ENCODE assay signal across 8 cellular contexts in genomic region chr7:100611983-100612729, GRCh38. TPM values are rescaled to one million over a fixed set of nuclear protein-coding genes. Genes with fewer than 3 reads are reported as not detected.
DNase-seq lines count a peak whose midpoint lies in the region; TF ChIP-seq lines count a peak whose summit lies in the region.

Gene MOSPD3 (plus strand): TSS chr7:100612540. CDS start chr7:100612792, 252 bp downstream.

- H3K27ac ChIP-seq in DOHH2 (ENCODE audit: low read depth, low read length) (peak within 1 kb of the TSS; percentile 74), GM23248 (peak within 1 kb of the TSS; percentile 81), esophagus squamous epithelium (peak within 1 kb of the TSS; percentile 88 to 97 (median 92))

- H2AFZ ChIP-seq in GM23248, result peak within 1 kb of the TSS; percentile 89

- H3K4me3 Mint-ChIP-seq in activated T-helper 1 cell treated with anti-CD3 and anti-CD28 coated beads, Interleukin-12 subunit alpha, Interleukin-12 subunit beta, Interleukin-2, Interleukin-4 antibody, amounts not matched to agents 30 ng/mL and 10 ng/mL and 1 ng/mL, durations not matched to agents 14 hours and 24 hours and 36 hours, result peak within 1 kb of the TSS; percentile 98

- peak; percentile 100 for DNase-seq in GM23248
- peak; percentile 99 for DNase-seq in Kasumi-1 (lab: John Stamatoyannopoulos, UW)
- DNase-seq in RPMI7951 (ENCODE audit: low read depth), result peak; percentile 99
- DNase-seq in activated T-helper 1 cell treated with anti-CD3 and anti-CD28 coated beads, Interleukin-12 subunit alpha, Interleukin-12 subunit beta, Interleukin-2, Interleukin-4 antibody, amounts not matched to agents 30 ng/mL and 10 ng/mL and 1 ng/mL, durations not matched to agents 14 hours and 24 hours and 36 hours (ENCODE audit: low spot score), result peak; percentile 97
- peak; percentile 87 for DNase-seq in esophagus squamous epithelium (lab: John Stamatoyannopoulos, UW)
- peak; percentile 100 for DNase-seq in myocyte (ENCODE audit: low read depth)
- DNase-seq in stimulated activated CD8-positive, alpha-beta memory T cell treated with anti-CD3 and anti-CD28 coated beads, Interleukin-7, amount 100 ng/mL, for 48 hours (ENCODE audit: extremely low read depth in 1 of 2, low read depth in 1 of 2), result peak; percentile 95 to 97

- H3F3A ChIP-seq in DOHH2 (ENCODE audit: control insufficient read depth, insufficient read depth), result peaks cover 6% of the 10 kb centered on the region
- peaks cover 17% of the 10 kb centered on the region for H3F3A ChIP-seq in GM23248 (ENCODE audit: insufficient read depth)

- H3K4me3 ChIP-seq in DOHH2 (ENCODE audit: low read length) (peak within 1 kb of the TSS; percentile 76), GM23248 (peak within 1 kb of the TSS; percentile 89), esophagus squamous epithelium (peak within 1 kb of the TSS; percentile 56 to 90 (median 76))

- H3K9me2 ChIP-seq in DOHH2 (replicated peaks; ENCODE audit: control insufficient read depth, low read length) (no peaks in the 10 kb centered on the region), GM23248 (ENCODE audit: insufficient read depth) (no peaks in the 10 kb centered on the region)

- H3K36me3 ChIP-seq in DOHH2 (ENCODE audit: control insufficient read depth, low read length), result no peaks in the 10 kb centered on the region
- no peaks in the 10 kb centered on the region for H3K36me3 ChIP-seq in GM23248 (ENCODE audit: low read depth)
- peaks cover 0 to 19% (median 0%) of the 10 kb centered on the region in 3 donors for H3K36me3 ChIP-seq in esophagus squamous epithelium

- TF ChIP-seq POLR2A in esophagus squamous epithelium (IDR thresholded peaks at IDR 0.05), result peak in 3 of 4 donors; percentile 65 to 82 (median 79)

- H3K4me1 Mint-ChIP-seq in activated T-helper 1 cell treated with anti-CD3 and anti-CD28 coated beads, Interleukin-12 subunit alpha, Interleukin-12 subunit beta, Interleukin-2, Interleukin-4 antibody, amounts not matched to agents 30 ng/mL and 10 ng/mL and 1 ng/mL, durations not matched to agents 14 hours and 24 hours and 36 hours (ENCODE audit: low read depth), result peaks cover 22% of the 10 kb centered on the region

- peaks cover 24% of the 10 kb centered on the region for H3K27me3 ChIP-seq in DOHH2 (ENCODE audit: control insufficient read depth, low read length)
- H3K27me3 ChIP-seq in GM23248 (replicated peaks; ENCODE audit: insufficient read depth), result no peaks in the 10 kb centered on the region
- H3K27me3 ChIP-seq in esophagus squamous epithelium, result no peaks in the 10 kb centered on the region

- in situ Hi-C loops in GM23248 (cut with MboI), result no loop called here

- H3K4me2 ChIP-seq in DOHH2 (ENCODE audit: low read length), result peak within 1 kb of the TSS; percentile 81
- H3K4me2 ChIP-seq in GM23248 (ENCODE audit: unreplicated experiment), result peak within 1 kb of the TSS; percentile 77

- H3K79me2 ChIP-seq in DOHH2 (ENCODE audit: control insufficient read depth, low read length) (no peaks in the 10 kb centered on the region), GM23248 (ENCODE audit: insufficient read depth) (no peaks in the 10 kb centered on the region)

- H3K9me3 ChIP-seq in DOHH2 (ENCODE audit: control insufficient read depth, insufficient read depth, low read length), result no peaks in the 10 kb centered on the region
- H3K9me3 ChIP-seq in GM23248 (ENCODE audit: low read depth), result no peaks in the 10 kb centered on the region
- no peaks in the 10 kb centered on the region for H3K9me3 ChIP-seq in esophagus squamous epithelium

- H3K27ac Mint-ChIP-seq in activated T-helper 1 cell treated with anti-CD3 and anti-CD28 coated beads, Interleukin-12 subunit alpha, Interleukin-12 subunit beta, Interleukin-2, Interleukin-4 antibody, amounts not matched to agents 30 ng/mL and 10 ng/mL and 1 ng/mL, durations not matched to agents 14 hours and 24 hours and 36 hours, result peak within 1 kb of the TSS; percentile 100

- no peaks in the 10 kb centered on the region for H4K20me1 ChIP-seq in DOHH2 (ENCODE audit: control insufficient read depth, insufficient read depth, low read depth, low read length)
- no peaks in the 10 kb centered on the region for H4K20me1 ChIP-seq in GM23248 (ENCODE audit: insufficient read depth)

- H3K27me3 Mint-ChIP-seq in activated T-helper 1 cell treated with anti-CD3 and anti-CD28 coated beads, Interleukin-12 subunit alpha, Interleukin-12 subunit beta, Interleukin-2, Interleukin-4 antibody, amounts not matched to agents 30 ng/mL and 10 ng/mL and 1 ng/mL, durations not matched to agents 14 hours and 24 hours and 36 hours (ENCODE audit: insufficient read depth), result peaks cover 8% of the 10 kb centered on the region

- H3K9ac ChIP-seq in GM23248, result peak within 1 kb of the TSS; percentile 76

- WGBS in GM23248 (ENCODE audit: low coverage in 1 of 2, low lambda C conversion rate in 2 of 2, missing lambda C conversion rate in 2 of 2), 2 experiments, result 1 to 3% methylated on average over 37 to 56 of the region's 61 CpGs
- WGBS in esophagus squamous epithelium, 2 donors, result 0% methylated on average over 7 to 12 of the region's 61 CpGs

- H3K4me1 ChIP-seq in DOHH2 (ENCODE audit: control insufficient read depth, low read length) (peaks cover 11% of the 10 kb centered on the region), GM23248 (ENCODE audit: insufficient read depth) (no peaks in the 10 kb centered on the region), esophagus squamous epithelium (peaks cover 8 to 21% (median 12%) of the 10 kb centered on the region in 3 donors)

- H3K36me3 Mint-ChIP-seq in activated T-helper 1 cell treated with anti-CD3 and anti-CD28 coated beads, Interleukin-12 subunit alpha, Interleukin-12 subunit beta, Interleukin-2, Interleukin-4 antibody, amounts not matched to agents 30 ng/mL and 10 ng/mL and 1 ng/mL, durations not matched to agents 14 hours and 24 hours and 36 hours (ENCODE audit: low read depth), result peaks cover 9% of the 10 kb centered on the region

- H3K9me3 Mint-ChIP-seq in activated T-helper 1 cell treated with anti-CD3 and anti-CD28 coated beads, Interleukin-12 subunit alpha, Interleukin-12 subunit beta, Interleukin-2, Interleukin-4 antibody, amounts not matched to agents 30 ng/mL and 10 ng/mL and 1 ng/mL, durations not matched to agents 14 hours and 24 hours and 36 hours, result no peaks in the 10 kb centered on the region

- intact Hi-C loops in activated T-helper 1 cell treated with anti-CD3 and anti-CD28 coated beads, Interleukin-12 subunit alpha, Interleukin-12 subunit beta, Interleukin-2, Interleukin-4 antibody, amounts not matched to agents 30 ng/mL and 10 ng/mL and 1 ng/mL, durations not matched to agents 14 hours and 24 hours and 36 hours (cut with micrococcal nuclease), result loop anchor here (1.0 to 2.0 kb wide), 11 partner anchors 8 to 240 kb away; partner anchors contain the start of genes FBXO24, GNB2, LRCH4 and MEPCE
- intact Hi-C loops in esophagus squamous epithelium (cut with DNase I), result no loop called here

- no peak for TF ChIP-seq CTCF in DOHH2 (IDR thresholded peaks at IDR 0.05; ENCODE audit: low read depth, low read length, poor library complexity, severe bottlenecking)
- TF ChIP-seq CTCF in esophagus squamous epithelium (IDR thresholded peaks at IDR 0.05), result peak in 3 of 6 experiments; percentile 26 to 29 (median 28)

RNA-seq across cellular contexts. Expression of gene MOSPD3, which starts in this region (rescaled TPM):
- 14.0 and 17.5 TPM in 2 replicates for total RNA-seq in GM23248 (2014; rRNA removed; shearing (Covaris generic))
- polyA plus RNA-seq in GM23248 (2016; fragmentation: Nextera tagmentation; extraction: Ambion mirVana), result 26.5 and 27.1 TPM in 2 replicates
- total RNA-seq in RPMI7951 (2014; rRNA removed; shearing (Covaris generic)), result 19.7 and 28.7 TPM in 2 replicates
- 10.3 and 11.5 TPM in 2 replicates for total RNA-seq in activated T-helper 1 cell treated with anti-CD3 and anti-CD28 coated beads, Interleukin-12 subunit alpha, Interleukin-12 subunit beta, Interleukin-2, Interleukin-4 antibody, amounts not matched to agents 30 ng/mL and 10 ng/mL and 1 ng/mL, durations not matched to agents 14 hours and 24 hours and 36 hours
- total RNA-seq in esophagus squamous epithelium, result 10 to 100 TPM in 3 of 4 donors, 1 to 10 TPM in 1; 7.6 to 22.4 (median 15.5) TPM
- total RNA-seq in myocyte, result 8.1 and 10.9 TPM in 2 replicates
- 31.8 TPM for polyA plus RNA-seq in myocyte (2012)

Comparison
In these comparisons a context has a peak if more than half of its experiments do, and no peak if none do; other contexts are left out.
1. Peak in every context shown above with its lines: DNase-seq, H3K4me3 ChIP-seq and H3K27ac ChIP-seq.